ENCODE assay signal across 24 cellular contexts in genomic region chr15:77623878-77624524, GRCh38. TPM values are rescaled to one million over a fixed set of nuclear protein-coding genes. Genes with fewer than 3 reads are reported as not detected.
DNase-seq lines count a peak whose midpoint lies in the region; ATAC-seq, FAIRE-seq and TF ChIP-seq lines count a peak whose summit lies in the region.
"Had no signal": no experiment of that assay in that cellular context is flagged by ENCODE, and none has a peak within 500 bp of the region (broad histone marks: within the 10 kb centered on the region; RNA-seq: fewer than 3 reads in every experiment).

No MANE protein-coding gene starts in this region.

- no peak for DNase-seq in A673 (ENCODE audit: low spot score)
- DNase-seq in H7 = peak; percentile 75
- no peak for DNase-seq in K562 (ENCODE audit: extremely low read depth in 1 of 4, low spot score in 3 of 4)
- DNase-seq in spleen = no peak
- DNase-seq in DMS53 (lab: John Stamatoyannopoulos, UW) = no peak
- DNase-seq in MM.1S = no peak
- DNase-seq: activated B cell treated with CpG ODN at 0.5 μM for 24 hours; activated CD4-positive, alpha-beta T cell treated with anti-CD3 and anti-CD28 coated beads, Interleukin-2, amount 50 U/mL, for 4 hours; activated naive CD8-positive, alpha-beta T cell treated with anti-CD3 and anti-CD28 coated beads for 36 hours; CD4-positive, alpha-beta T cell; dorsolateral prefrontal cortex; mammary epithelial cell; NCI-H2081; stimulated activated CD4-positive, alpha-beta T cell treated with anti-CD3 and anti-CD28 coated beads, Interleukin-12 subunit alpha, Interleukin-12 subunit beta, amount 100 ng/mL, for 4 hours; stimulated activated CD4-positive, alpha-beta T cell treated with anti-CD3 and anti-CD28 coated beads, Interleukin-4, amount 100 ng/mL, for 24 hours; stimulated activated naive CD4-positive, alpha-beta T cell; T1000; testis had no signal

- H3K27ac ChIP-seq in A673 (ENCODE audit: low read depth, low read length, poor library complexity, severe bottlenecking) (peak overlapping the region; percentile 49), K562 (ENCODE audit: extremely low read depth, low read depth, low read length) (peak overlapping the region; percentile 49; the same call in 2 of the 3 replicates), spleen (no peak overlapping the region), MM.1S (ENCODE audit: low read length) (no peak overlapping the region)
- H3K27ac ChIP-seq: ascending aorta, testis had no signal

- ATAC-seq in K562 (no peak), HG03432 (IDR thresholded peaks at IDR 0.05; ENCODE audit: unreplicated experiment) (no peak)

- peaks cover 3% of the 10 kb centered on the region for H3K9me1 ChIP-seq in K562 (ENCODE audit: control insufficient read depth, insufficient read depth, low read length)

- H3K79me2 ChIP-seq in K562 (ENCODE audit: control insufficient read depth, insufficient read depth, low read length) (peaks cover 27% of the 10 kb centered on the region; the same call in 2 of the 3 replicates), MM.1S (ENCODE audit: low read length) (no peaks in the 10 kb centered on the region)

- H3K4me1 ChIP-seq in A673 (ENCODE audit: insufficient read depth, low read length, poor library complexity, severe bottlenecking) = peaks cover 56% of the 10 kb centered on the region
- H3K4me1 ChIP-seq in K562 (replicated peaks in 1 of 2; ENCODE audit: control insufficient read depth in 2 of 2, insufficient read depth in 2 of 2, low read length in 2 of 2) = peaks cover 44 to 60% of the 10 kb centered on the region in 2 experiments
- peaks cover 0 to 14% (median 7%) of the 10 kb centered on the region in 6 donors for H3K4me1 ChIP-seq in spleen
- no peaks in the 10 kb centered on the region for H3K4me1 ChIP-seq in MM.1S (ENCODE audit: low read length)
- H3K4me1 ChIP-seq: ascending aorta had no signal

- H4K20me1 ChIP-seq in K562 (replicated peaks; ENCODE audit: control insufficient read depth, insufficient read depth, low read length) = no peaks in the 10 kb centered on the region
- H4K20me1 ChIP-seq in MM.1S (ENCODE audit: insufficient read depth, low read length) = no peaks in the 10 kb centered on the region

- peaks cover 8% of the 10 kb centered on the region for H3K27me3 Mint-ChIP-seq in nephron (ENCODE audit: low read depth)

- peak; percentile 88 for FAIRE-seq in K562 (lab: Jason Lieb, UNC)

- peaks cover 2% of the 10 kb centered on the region for H3K36me3 Mint-ChIP-seq in nephron (ENCODE audit: low read depth)
- H3K36me3 Mint-ChIP-seq: activated naive CD8-positive, alpha-beta T cell treated with anti-CD3 and anti-CD28 coated beads for 36 hours had no signal

- H3K27ac Mint-ChIP-seq in nephron = peak overlapping the region; percentile 45 to 78 (median 70)
- H3K27ac Mint-ChIP-seq: activated B cell treated with CpG ODN at 0.5 μM for 24 hours; activated naive CD8-positive, alpha-beta T cell treated with anti-CD3 and anti-CD28 coated beads for 36 hours; activated T-helper 1 cell treated with anti-CD3 and anti-CD28 coated beads, Interleukin-12 subunit alpha, Interleukin-12 subunit beta, Interleukin-2, Interleukin-4 antibody, amounts not matched to agents 30 ng/mL and 10 ng/mL and 1 ng/mL, durations not matched to agents 14 hours and 24 hours and 36 hours; CD4-positive, alpha-beta T cell had no signal

- H3K27me3 ChIP-seq in A673 (replicated peaks; ENCODE audit: insufficient read depth, low read depth, low read length, poor library complexity) (no peaks in the 10 kb centered on the region), H7 (ENCODE audit: control insufficient read depth, insufficient read depth, low read length) (no peaks in the 10 kb centered on the region), K562 (ENCODE audit: control insufficient read depth in 2 of 2, insufficient read depth in 2 of 2, low read length in 2 of 2) (no peaks in the 10 kb centered on the region), spleen (replicated peaks in 1 of 7) (peaks cover 0 to 3% (median 0%) of the 10 kb centered on the region in 7 donors), MM.1S (replicated peaks; ENCODE audit: insufficient read depth, low read length) (peaks cover 62% of the 10 kb centered on the region)
- H3K27me3 ChIP-seq: ascending aorta, dorsolateral prefrontal cortex, testis had no signal

- no peak overlapping the region for H3K4me3 ChIP-seq in A673 (ENCODE audit: low read depth, low read length, poor library complexity, severe bottlenecking)
- no peak overlapping the region for H3K4me3 ChIP-seq in H7 (ENCODE audit: insufficient read depth, low read depth, low read length)
- no peak overlapping the region for H3K4me3 ChIP-seq in K562
- no peak overlapping the region for H3K4me3 ChIP-seq in spleen
- no peak overlapping the region for H3K4me3 ChIP-seq in MM.1S (ENCODE audit: low read length)
- H3K4me3 ChIP-seq: ascending aorta, testis had no signal

- H3K9me3 Mint-ChIP-seq in nephron = no peaks in the 10 kb centered on the region
- H3K9me3 Mint-ChIP-seq: activated B cell treated with CpG ODN at 0.5 μM for 24 hours; activated naive CD8-positive, alpha-beta T cell treated with anti-CD3 and anti-CD28 coated beads for 36 hours; activated T-helper 1 cell treated with anti-CD3 and anti-CD28 coated beads, Interleukin-12 subunit alpha, Interleukin-12 subunit beta, Interleukin-2, Interleukin-4 antibody, amounts not matched to agents 30 ng/mL and 10 ng/mL and 1 ng/mL, durations not matched to agents 14 hours and 24 hours and 36 hours; CD4-positive, alpha-beta T cell had no signal

- POLR2A ChIA-PET in A673 (lab: Charles Lee; ENCODE audit: low non-redundant PET) = no interaction called here
- POLR2A ChIA-PET in K562 (lab: Yijun Ruan, JAX) = interaction anchor here (1.0 to 1.5 kb wide), 2 partner anchors 17 to 35 kb away, joined by 3 to 8 read pairs; no protein-coding TSS in a partner anchor

- WGBS in K562 (ENCODE audit: insufficient coverage, low coverage, missing lambda C conversion rate) = 93% methylated on average over 7 of the region's 9 CpGs
- WGBS in spleen, 5 donors = 78 to 97% (median 95%) methylated on average over 4 to 9 of the region's 9 CpGs

- 0 out of 2 replicates have a peak overlapping the region, but pooled peaks have one; percentile 29 for H2AFZ ChIP-seq in K562 (ENCODE audit: low read depth, low read length)
- no peak overlapping the region for H2AFZ ChIP-seq in MM.1S (ENCODE audit: low read length)

- TF ChIP-seq EP300 in K562 (IDR thresholded peaks at IDR 0.05; ENCODE audit: low read length) = no peak

- peak overlapping the region; percentile 16; the same call in 1 of the 2 replicates for H3K4me2 ChIP-seq in K562 (ENCODE audit: insufficient read depth, low read length)
- H3K4me2 ChIP-seq in MM.1S (ENCODE audit: low read depth, low read length) = no peak overlapping the region

- CTCF ChIA-PET in A673 (lab: Charles Lee) = no interaction called here
- CTCF ChIA-PET in K562 (lab: Yijun Ruan, JAX; ENCODE audit: low intra/inter-chr PET ratio) = no interaction called here

- no peaks in the 10 kb centered on the region for H3K9me2 ChIP-seq in MM.1S (replicated peaks; ENCODE audit: insufficient read depth, low read length)

- no peaks in the 10 kb centered on the region for H3F3A ChIP-seq in MM.1S (ENCODE audit: insufficient read depth, low read length)

- no peak for TF ChIP-seq RAD21 in K562 (CRISPR knock-in tag; conservative IDR thresholded peaks at IDR 0.05 in 1 of 2, IDR thresholded peaks at IDR 0.05 in 1 of 2)

- in situ Hi-C loops in K562 (cut with MboI) = no loop called here

- TF ChIP-seq CTCF in A673 (conservative IDR thresholded peaks at IDR 0.05; ENCODE audit: low read depth, low read length) (no peak), K562 (IDR thresholded peaks at IDR 0.05 in 2 of 3, conservative IDR thresholded peaks at IDR 0.05 in 1 of 3; ENCODE audit: insufficient read depth in 2 of 3, low read depth in 1 of 3, low read length in 3 of 3) (no peak), nephron (IDR thresholded peaks at IDR 0.05; ENCODE audit: unreplicated experiment in 3 of 3) (no peak), spleen (IDR thresholded peaks at IDR 0.05 in 8 of 11, conservative IDR thresholded peaks at IDR 0.05 in 3 of 11) (no peak), MM.1S (IDR thresholded peaks at IDR 0.05; ENCODE audit: low read length) (no peak)

- peaks cover 11% of the 10 kb centered on the region for H3K4me1 Mint-ChIP-seq in nephron
- H3K4me1 Mint-ChIP-seq: activated B cell treated with CpG ODN at 0.5 μM for 24 hours; activated naive CD8-positive, alpha-beta T cell treated with anti-CD3 and anti-CD28 coated beads for 36 hours had no signal

- intact Hi-C loops in A673 (cut with micrococcal nuclease; ENCODE audit: unreplicated experiment) = no loop called here
- intact Hi-C loops in K562 (cut with micrococcal nuclease) = no loop called here
- intact Hi-C loops in spleen (cut with DNase I; ENCODE audit: low total_unique reads) = no loop called here

- peak overlapping the region; percentile 10 to 81; a peak in 3 of 4 replicates for H3K9ac ChIP-seq in K562 (ENCODE audit: insufficient read depth in 1 of 2, low read depth in 2 of 2, low read length in 2 of 2)
- H3K9ac ChIP-seq in MM.1S (ENCODE audit: low read length) = no peak overlapping the region

- H3K9me3 ChIP-seq in A673 (ENCODE audit: low read depth, low read length, poor library complexity, severe bottlenecking) (no peaks in the 10 kb centered on the region), K562 (replicated peaks; ENCODE audit: control insufficient read depth, insufficient read depth, low read depth, low read length) (no peaks in the 10 kb centered on the region), spleen (no peaks in the 10 kb centered on the region), MM.1S (replicated peaks; ENCODE audit: insufficient read depth, low read length) (no peaks in the 10 kb centered on the region)
- H3K9me3 ChIP-seq: ascending aorta, testis had no signal

- H3K36me3 ChIP-seq in A673 (ENCODE audit: insufficient read depth, low read length, poor library complexity, severe bottlenecking) = no peaks in the 10 kb centered on the region
- H3K36me3 ChIP-seq in H7 (replicated peaks; ENCODE audit: control insufficient read depth, insufficient read depth, low read length) = no peaks in the 10 kb centered on the region; the same call in 1 of the 2 replicates
- no peaks in the 10 kb centered on the region; the same call in 2 of the 3 replicates for H3K36me3 ChIP-seq in K562 (ENCODE audit: control insufficient read depth, insufficient read depth, low read length)
- no peaks in the 10 kb centered on the region for H3K36me3 ChIP-seq in spleen
- no peaks in the 10 kb centered on the region for H3K36me3 ChIP-seq in MM.1S (replicated peaks; ENCODE audit: insufficient read depth, low read length)
- H3K36me3 ChIP-seq: ascending aorta had no signal

- TF ChIP-seq POLR2A in K562 (conservative IDR thresholded peaks at IDR 0.05) = no peak
- no peak for TF ChIP-seq POLR2A in spleen (IDR thresholded peaks at IDR 0.05)

- BruUV-seq in A673 (replicated peaks; lab: Mats Ljungman, UMichigan) (no TSS peak), K562 (replicated peaks; lab: Mats Ljungman, UMichigan) (no TSS peak)

- H3K4me3 Mint-ChIP-seq in nephron = peak overlapping the region; percentile 4 to 9 (median 6)
- H3K4me3 Mint-ChIP-seq: activated B cell treated with CpG ODN at 0.5 μM for 24 hours; activated naive CD8-positive, alpha-beta T cell treated with anti-CD3 and anti-CD28 coated beads for 36 hours; activated T-helper 1 cell treated with anti-CD3 and anti-CD28 coated beads, Interleukin-12 subunit alpha, Interleukin-12 subunit beta, Interleukin-2, Interleukin-4 antibody, amounts not matched to agents 30 ng/mL and 10 ng/mL and 1 ng/mL, durations not matched to agents 14 hours and 24 hours and 36 hours; CD4-positive, alpha-beta T cell had no signal

RNA-seq across cellular contexts. Expression of gene LINGO1, which starts 8.7 kb away (rescaled TPM):
- total RNA-seq in A673 (2021) (93.7 and 111 TPM in 2 replicates), K562 (2014; rRNA removed) (2.1 and 3.3 TPM in 2 replicates), K562 (2014; rRNA removed; fragmentation: Illumina TruSeq; extraction: Trizol) (0.65 and 0.73 TPM in 2 replicates), K562 (2015; rRNA removed; fragmentation: Illumina TruSeq; extraction: Trizol) (2.0 TPM in 2 replicates), K562 (2021) (14.3 and 14.8 TPM in 2 replicates), spleen (1 to 10 TPM; 1.6 to 7.3 (median 3.8) TPM)
- total RNA-seq in H7 (2014; rRNA removed; shearing (Covaris generic)) = 10.6 and 11.9 TPM in 2 replicates
- total RNA-seq in K562 (2011; cell fraction: chromatin; rRNA removed; ENCODE audit: low replicate concordance) = 11.5 and 26.9 TPM in 2 replicates
- 18.7 and 19.2 TPM in 2 replicates for total RNA-seq in K562 (2011; cell fraction: nucleolus; rRNA removed)
- total RNA-seq in K562 (2011; cell fraction: nucleoplasm; rRNA removed) = 24.1 and 38.6 TPM in 2 replicates
- polyA plus RNA-seq in K562 (2011; rRNA removed) (12.4 and 19.4 TPM in 2 replicates), K562 (2014; fragmentation: Illumina TruSeq; extraction: Trizol) (15.3 and 19.0 TPM in 2 replicates), K562 (2014; fragmentation: Nextera tagmentation; extraction: Ambion mirVana) (under 1 TPM; 0.07 to 0.08 TPM), K562 (2014; rRNA removed) (8.1 and 9.3 TPM in 2 replicates), spleen (1 to 10 TPM in 1 of 3 donors, under 1 TPM in 2; 0.46 to 1.2 (median 0.93) TPM)
- 14.2 and 25.6 TPM in 2 replicates for polyA plus RNA-seq in K562 (2011; cell fraction: cytosol; rRNA removed)
- polyA plus RNA-seq in K562 (2011; cell fraction: nucleus; rRNA removed) = 10.6 and 19.2 TPM in 2 replicates
- polyA plus RNA-seq in K562 (2012) = 8.0 and 8.2 TPM in 2 replicates
- 5.8 and 8.8 TPM in 2 replicates for polyA minus RNA-seq in K562 (2011; rRNA and poly(A)+ RNA removed)
- polyA minus RNA-seq in K562 (2011; cell fraction: cytosol; rRNA and poly(A)+ RNA removed) = 14.6 and 15.2 TPM in 2 replicates
- 3.4 and 3.8 TPM in 2 replicates for polyA minus RNA-seq in K562 (2011; cell fraction: nucleus; rRNA and poly(A)+ RNA removed)
- total RNA-seq: activated B cell treated with CpG ODN at 0.5 μM for 24 hours; activated naive CD8-positive, alpha-beta T cell treated with anti-CD3 and anti-CD28 coated beads for 36 hours; activated T-helper 1 cell treated with anti-CD3 and anti-CD28 coated beads, Interleukin-12 subunit alpha, Interleukin-12 subunit beta, Interleukin-2, Interleukin-4 antibody, amounts not matched to agents 30 ng/mL and 10 ng/mL and 1 ng/mL, durations not matched to agents 14 hours and 24 hours and 36 hours; CD4-positive, alpha-beta T cell; myocyte; OCI-LY7 had no signal
- polyA plus RNA-seq: mammary epithelial cell had no signal

Comparison
In these comparisons a context has a peak if more than half of its experiments do, and no peak if none do; other contexts are left out.
1. H3K27ac ChIP-seq: peak in A673 (single experiment) and K562 (single experiment); none in spleen (0 of 8) and MM.1S (single experiment).